9 cellular contexts compared by ENCODE assay signal in genomic region chr4:165398570-165398969, GRCh38. TPM values are rescaled to one million over a fixed set of nuclear protein-coding genes. Genes with fewer than 3 reads are reported as not detected.
DNase-seq lines count a peak whose midpoint lies in the region; ATAC-seq and TF ChIP-seq lines count a peak whose summit lies in the region.
"Had no signal": no experiment of that assay in that cellular context is flagged by ENCODE, and none has a peak within 500 bp of the region (broad histone marks: within the 10 kb centered on the region; RNA-seq: fewer than 3 reads in every experiment).

No MANE protein-coding gene starts in this region.

- WGBS in heart left ventricle, 4 donors = 8 to 20% (median 11%) methylated on average over 1 of the region's 1 CpG

- intact Hi-C loops in heart left ventricle (cut with DNase I) (no loop called here), sciatic nerve (cut with DNase I) (no loop called here)

- H3K9me3 Mint-ChIP-seq in stimulated activated memory B cell treated with anti-CD40 and anti-IgM and Interleukin-4, amounts not matched to agents 10 μg/mL and 1 μg/mL and 100 μg/mL, for 72 hours = no peaks in the 10 kb centered on the region
- H3K9me3 Mint-ChIP-seq: activated B cell treated with CpG ODN at 0.5 μM for 24 hours had no signal

- no peak overlapping the region for H3K4me3 Mint-ChIP-seq in stimulated activated memory B cell treated with anti-CD40 and anti-IgM and Interleukin-4, amounts not matched to agents 10 μg/mL and 1 μg/mL and 100 μg/mL, for 72 hours
- H3K4me3 Mint-ChIP-seq: activated B cell treated with CpG ODN at 0.5 μM for 24 hours had no signal

- no peaks in the 10 kb centered on the region for H3K27me3 Mint-ChIP-seq in stimulated activated memory B cell treated with anti-CD40 and anti-IgM and Interleukin-4, amounts not matched to agents 10 μg/mL and 1 μg/mL and 100 μg/mL, for 72 hours

- no peaks in the 10 kb centered on the region for H3K4me1 Mint-ChIP-seq in stimulated activated memory B cell treated with anti-CD40 and anti-IgM and Interleukin-4, amounts not matched to agents 10 μg/mL and 1 μg/mL and 100 μg/mL, for 72 hours
- H3K4me1 Mint-ChIP-seq: activated B cell treated with CpG ODN at 0.5 μM for 24 hours had no signal

- no peaks in the 10 kb centered on the region for H3K36me3 ChIP-seq in WERI-Rb-1
- no peaks in the 10 kb centered on the region for H3K36me3 ChIP-seq in heart left ventricle

- ATAC-seq in GM18909 (IDR thresholded peaks at IDR 0.05; ENCODE audit: poor library complexity, unreplicated experiment) (peak; percentile 57), heart left ventricle (no peak), sciatic nerve (no peak)
- ATAC-seq in stimulated activated memory B cell treated with anti-CD40 and anti-IgM and Interleukin-4, amounts not matched to agents 10 μg/mL and 1 μg/mL and 100 μg/mL, for 72 hours = no peak

- TF ChIP-seq POLR2A in heart left ventricle (IDR thresholded peaks at IDR 0.05) = no peak

- H3K27ac ChIP-seq in WERI-Rb-1 (peak overlapping the region; percentile 62), heart left ventricle (no peak overlapping the region)

- H3K4me3 ChIP-seq in WERI-Rb-1 (ENCODE audit: low read depth, low read length) (no peak overlapping the region), heart left ventricle (no peak overlapping the region)

- H3K27me3 ChIP-seq in WERI-Rb-1 (ENCODE audit: insufficient read depth, low read depth, severe bottlenecking) (no peaks in the 10 kb centered on the region), heart left ventricle (no peaks in the 10 kb centered on the region)

- H3K9me3 ChIP-seq in WERI-Rb-1 (ENCODE audit: severe bottlenecking) = peaks cover 3% of the 10 kb centered on the region
- no peaks in the 10 kb centered on the region for H3K9me3 ChIP-seq in heart left ventricle

- H3K27ac Mint-ChIP-seq in stimulated activated memory B cell treated with anti-CD40 and anti-IgM and Interleukin-4, amounts not matched to agents 10 μg/mL and 1 μg/mL and 100 μg/mL, for 72 hours = no peak overlapping the region
- H3K27ac Mint-ChIP-seq: activated B cell treated with CpG ODN at 0.5 μM for 24 hours had no signal

- no peaks in the 10 kb centered on the region for H3K4me1 ChIP-seq in heart left ventricle

- H3K36me3 Mint-ChIP-seq in stimulated activated memory B cell treated with anti-CD40 and anti-IgM and Interleukin-4, amounts not matched to agents 10 μg/mL and 1 μg/mL and 100 μg/mL, for 72 hours = no peaks in the 10 kb centered on the region

- DNase-seq in NCI-H1417 treated with DMSO at 0.1 percent for 48 hours (lab: John Stamatoyannopoulos, UW) = peak; percentile 96
- peak; percentile 89 for DNase-seq in WERI-Rb-1
- DNase-seq in midbrain (lab: John Stamatoyannopoulos, UW) = peak; percentile 29
- DNase-seq in activated gamma-delta T cell treated with Interleukin-2 at 50 U/mL for 16 hours = no peak
- DNase-seq in heart left ventricle = no peak
- DNase-seq in sciatic nerve (ENCODE audit: low spot score) = no peak
- DNase-seq: activated B cell treated with CpG ODN at 0.5 μM for 24 hours had no signal

- TF ChIP-seq CTCF in WERI-Rb-1 (IDR thresholded peaks at IDR 0.05; ENCODE audit: low read depth, low read length) (no peak), heart left ventricle (IDR thresholded peaks at IDR 0.05) (no peak)

RNA-seq across cellular contexts. Expression of gene CPE, which starts 19.8 kb away (rescaled TPM):
- total RNA-seq in heart left ventricle = 100 to 1,000 TPM in 1 of 9 donors, 10 to 100 TPM in 8; 16.6 to 115 (median 34.5) TPM
- polyA plus RNA-seq in heart left ventricle = 10 to 100 TPM; 13.3 to 23.4 TPM
- 109 TPM for total RNA-seq in sciatic nerve
- total RNA-seq: activated B cell treated with CpG ODN at 0.5 μM for 24 hours had no signal

Comparison
In these comparisons a context has a peak if more than half of its experiments do, and no peak if none do; other contexts are left out.
1. DNase-seq: peak in NCI-H1417 treated with DMSO at 0.1 percent for 48 hours (single experiment), WERI-Rb-1 (single experiment) and midbrain (single experiment); none in activated gamma-delta T cell treated with Interleukin-2 at 50 U/mL for 16 hours (single experiment), heart left ventricle (0 of 5) and sciatic nerve (single experiment).